ENCODE assay signal across 16 cellular contexts in genomic region chr12:56362130-56363059, GRCh38. TPM values are rescaled to one million over a fixed set of nuclear protein-coding genes. Genes with fewer than 3 reads are reported as not detected.
DNase-seq lines count a peak whose midpoint lies in the region; ATAC-seq and TF ChIP-seq lines count a peak whose summit lies in the region.
"Had no signal": no experiment of that assay in that cellular context is flagged by ENCODE, and none has a peak within 500 bp of the region (broad histone marks: within the 10 kb centered on the region; RNA-seq: fewer than 3 reads in every experiment).

Gene APOF (minus strand): TSS chr12:56362857. CDS start chr12:56362745, 112 bp downstream.

- no peak for ATAC-seq in WTC11
- ATAC-seq in stimulated activated naive B cell treated with anti-CD40 and anti-IgM and Interleukin-4, amounts not matched to agents 10 μg/mL and 1 μg/mL and 100 μg/mL, for 72 hours (replicated peaks): no peak

- TF ChIP-seq POLR2A in thyroid gland (IDR thresholded peaks at IDR 0.05): no peak
- no peak for TF ChIP-seq POLR2A in erythroblast (IDR thresholded peaks at IDR 0.05; ENCODE audit: low read length)

- TF ChIP-seq CTCF in WTC11 (IDR thresholded peaks at IDR 0.05) (no peak), thyroid gland (IDR thresholded peaks at IDR 0.05) (no peak)

- H3K4me1 Mint-ChIP-seq in activated naive CD4-positive, alpha-beta T cell treated with anti-CD3 and anti-CD28 coated beads, Interleukin-2, amount 10 ng/mL, durations not matched to agents 7 days and 5 days: peaks cover 28% of the 10 kb centered on the region
- peaks cover 13% of the 10 kb centered on the region for H3K4me1 Mint-ChIP-seq in WTC11
- peaks cover 16 to 33% of the 10 kb centered on the region in 2 donors for H3K4me1 Mint-ChIP-seq in stimulated activated naive B cell treated with anti-CD40 and anti-IgM and Interleukin-4, amounts not matched to agents 10 μg/mL and 1 μg/mL and 100 μg/mL, for 72 hours

- intact Hi-C loops in thyroid gland (cut with DNase I): no loop called here

- peak within 1 kb of the TSS; percentile 94 for H3K4me3 Mint-ChIP-seq in activated naive CD4-positive, alpha-beta T cell treated with anti-CD3 and anti-CD28 coated beads, Interleukin-2, amount 10 ng/mL, durations not matched to agents 7 days and 5 days
- peak within 1 kb of the TSS; percentile 90 for H3K4me3 Mint-ChIP-seq in WTC11
- peak within 1 kb of the TSS in 1 of 2 donors; percentile 97 for H3K4me3 Mint-ChIP-seq in stimulated activated naive B cell treated with anti-CD40 and anti-IgM and Interleukin-4, amounts not matched to agents 10 μg/mL and 1 μg/mL and 100 μg/mL, for 72 hours

- H3K27me3 Mint-ChIP-seq in activated naive CD4-positive, alpha-beta T cell treated with anti-CD3 and anti-CD28 coated beads, Interleukin-2, amount 10 ng/mL, durations not matched to agents 7 days and 5 days: peaks cover 8% of the 10 kb centered on the region
- H3K27me3 Mint-ChIP-seq in WTC11 (ENCODE audit: low read depth): peaks cover 9% of the 10 kb centered on the region; the same call in 1 of the 2 replicates
- H3K27me3 Mint-ChIP-seq in stimulated activated naive B cell treated with anti-CD40 and anti-IgM and Interleukin-4, amounts not matched to agents 10 μg/mL and 1 μg/mL and 100 μg/mL, for 72 hours: no peaks in the 10 kb centered on the region

- no peaks in the 10 kb centered on the region for H3K9me3 ChIP-seq in thyroid gland
- H3K9me3 ChIP-seq: right atrium auricular region, vagina had no signal

- H3K27me3 ChIP-seq in thyroid gland: no peaks in the 10 kb centered on the region
- H3K27me3 ChIP-seq: right atrium auricular region, vagina had no signal

- H3K9me3 Mint-ChIP-seq in activated naive CD4-positive, alpha-beta T cell treated with anti-CD3 and anti-CD28 coated beads, Interleukin-2, amount 10 ng/mL, durations not matched to agents 7 days and 5 days: no peaks in the 10 kb centered on the region
- H3K9me3 Mint-ChIP-seq in WTC11: no peaks in the 10 kb centered on the region
- H3K9me3 Mint-ChIP-seq in stimulated activated naive B cell treated with anti-CD40 and anti-IgM and Interleukin-4, amounts not matched to agents 10 μg/mL and 1 μg/mL and 100 μg/mL, for 72 hours: no peaks in the 10 kb centered on the region

- H3K4me1 ChIP-seq in thyroid gland: peaks cover 14 to 21% of the 10 kb centered on the region in 2 donors

- WGBS in thyroid gland, 2 donors: 91 to 92% methylated on average over 10 of the region's 10 CpGs

- POLR2A ChIA-PET in WTC11 (lab: Charles Lee): no interaction called here

- H3K36me3 Mint-ChIP-seq in activated naive CD4-positive, alpha-beta T cell treated with anti-CD3 and anti-CD28 coated beads, Interleukin-2, amount 10 ng/mL, durations not matched to agents 7 days and 5 days: peaks cover 2% of the 10 kb centered on the region
- no peaks in the 10 kb centered on the region for H3K36me3 Mint-ChIP-seq in WTC11
- H3K36me3 Mint-ChIP-seq in stimulated activated naive B cell treated with anti-CD40 and anti-IgM and Interleukin-4, amounts not matched to agents 10 μg/mL and 1 μg/mL and 100 μg/mL, for 72 hours: no peaks in the 10 kb centered on the region

- no peak within 1 kb of the TSS for H3K4me3 ChIP-seq in thyroid gland (replicated peaks in 1 of 3)
- H3K4me3 ChIP-seq: right atrium auricular region, vagina had no signal

- DNase-seq in activated naive CD4-positive, alpha-beta T cell treated with anti-CD3 and anti-CD28 coated beads, Interleukin-2, amount 10 ng/mL, durations not matched to agents 7 days and 5 days: no peak
- no peak for DNase-seq in activated naive CD4-positive, alpha-beta T cell treated with Interleukin-2 at 50 U/mL for 16 hours
- DNase-seq in WTC11 (ENCODE audit: low spot score) (no peak), islet precursor cell (peak; percentile 38), thyroid gland (no peak), erythroblast (lab: John Stamatoyannopoulos, UW) (no peak), OCI-M2 (lab: John Stamatoyannopoulos, UW; ENCODE audit: unreplicated experiment) (no peak)
- DNase-seq in stimulated activated naive B cell treated with anti-CD40 and anti-IgM and Interleukin-4, amounts not matched to agents 10 μg/mL and 1 μg/mL and 100 μg/mL, for 72 hours: no peak
- DNase-seq: NCI-H1694; stimulated activated CD4-positive, alpha-beta T cell treated with anti-CD3 and anti-CD28 coated beads, Interleukin-2, amount 100 ng/mL, for 48 hours; stimulated activated naive CD4-positive, alpha-beta T cell treated with Interleukin-2 at 50 U/mL for 16 hours had no signal

- H3K27ac ChIP-seq in thyroid gland: no peak within 1 kb of the TSS
- H3K27ac ChIP-seq: KMS-11, right atrium auricular region, vagina had no signal

- peak within 1 kb of the TSS; percentile 38 for H3K27ac Mint-ChIP-seq in activated naive CD4-positive, alpha-beta T cell treated with anti-CD3 and anti-CD28 coated beads, Interleukin-2, amount 10 ng/mL, durations not matched to agents 7 days and 5 days
- peak within 1 kb of the TSS; percentile 99; the same call in 1 of the 2 replicates for H3K27ac Mint-ChIP-seq in WTC11
- H3K27ac Mint-ChIP-seq in stimulated activated naive B cell treated with anti-CD40 and anti-IgM and Interleukin-4, amounts not matched to agents 10 μg/mL and 1 μg/mL and 100 μg/mL, for 72 hours: peak within 1 kb of the TSS; percentile 80

- H3K36me3 ChIP-seq in thyroid gland: no peaks in the 10 kb centered on the region
- H3K36me3 ChIP-seq: right atrium auricular region, vagina had no signal

- CTCF ChIA-PET in activated naive CD4-positive, alpha-beta T cell treated with anti-CD3 and anti-CD28 coated beads, Interleukin-2, amount 10 ng/mL, durations not matched to agents 7 days and 5 days (lab: Charles Lee): interaction anchor here (1.1 to 1.6 kb wide), 3 partner anchors 16 to 102 kb away, joined by 4 to 6 read pairs (median 5); partner anchors contain the start of gene TIMELESS
- CTCF ChIA-PET in WTC11 (lab: Charles Lee): no interaction called here

TF ChIP-seq in WTC11, 78 proteins besides CTCF, POLR2A, EP300 and RAD21:
- TF ChIP-seq TCF7 (CRISPR knock-in tag; IDR thresholded peaks at IDR 0.05; ENCODE audit: low read depth) (no peak), OVOL2 (CRISPR knock-in tag; IDR thresholded peaks at IDR 0.05; ENCODE audit: borderline replicate concordance) (no peak), GTF2I (CRISPR knock-in tag; conservative IDR thresholded peaks at IDR 0.05) (no peak), E2F5 (CRISPR knock-in tag; IDR thresholded peaks at IDR 0.05) (no peak), MYBL2 (CRISPR knock-in tag; IDR thresholded peaks at IDR 0.05) (no peak), ZNF281 (CRISPR knock-in tag; IDR thresholded peaks at IDR 0.05) (no peak), ZNF232 (CRISPR knock-in tag; IDR thresholded peaks at IDR 0.05) (no peak), NFYB (CRISPR knock-in tag; conservative IDR thresholded peaks at IDR 0.05; ENCODE audit: low read depth) (no peak)

RNA-seq across cellular contexts. Expression of gene APOF, which starts in this region (rescaled TPM):
- total RNA-seq in WTC11 (2021) (0.11 TPM in 1 of 3 replicates, not detected in the others), thyroid gland (not detected)
- total RNA-seq: cardiac septum, kidney epithelial cell, right atrium auricular region, vagina had no signal

Comparison
In these comparisons a context has a peak if more than half of its experiments do, and no peak if none do; other contexts are left out.
1. H3K27ac Mint-ChIP-seq: peak in every context shown above with its lines; median percentile 99 in WTC11; 80 in stimulated activated naive B cell treated with anti-CD40 and anti-IgM and Interleukin-4, amounts not matched to agents 10 μg/mL and 1 μg/mL and 100 μg/mL, for 72 hours; 38 in activated naive CD4-positive, alpha-beta T cell treated with anti-CD3 and anti-CD28 coated beads, Interleukin-2, amount 10 ng/mL, durations not matched to agents 7 days and 5 days.